In the genomic region with DNA sequence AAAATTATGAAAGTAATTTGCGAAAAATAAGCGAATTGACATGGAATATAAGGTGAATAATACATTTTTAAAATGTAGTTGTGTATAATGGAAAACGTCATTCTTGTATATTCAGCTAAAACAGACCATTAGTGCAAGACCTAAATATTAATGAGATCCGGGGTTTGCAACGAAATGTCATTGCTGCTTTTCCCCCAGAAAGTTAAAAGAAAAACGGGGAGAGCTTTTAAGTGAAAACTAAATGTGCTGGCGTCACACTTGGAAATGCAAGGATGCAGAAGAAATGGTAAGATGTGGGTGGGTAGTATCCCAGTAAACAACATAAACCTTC, we compare ENCODE assay signal across 8 cellular contexts. TPM values are rescaled to one million over a fixed set of nuclear protein-coding genes. Genes with fewer than 3 reads are reported as not detected.
DNase-seq lines count a peak whose midpoint lies in the region; ATAC-seq and TF ChIP-seq lines count a peak whose summit lies in the region.

No MANE protein-coding gene starts in this region.

- H3K9me3 ChIP-seq in AG04450 (ENCODE audit: control insufficient read depth, insufficient read depth, low read length) (no peaks in the 10 kb centered on the region), Karpas-422 (ENCODE audit: low read length) (no peaks in the 10 kb centered on the region), colonic mucosa (no peaks in the 10 kb centered on the region)
- no peaks in the 10 kb centered on the region for H3K9me3 ChIP-seq in naive thymus-derived CD4-positive, alpha-beta T cell (ENCODE audit: control insufficient read depth in 2 of 3, low read length in 3 of 3)

- H3K27ac ChIP-seq in AG04450 (ENCODE audit: low read depth, low read length) (no peak overlapping the region), Karpas-422 (ENCODE audit: low read length) (no peak overlapping the region), colonic mucosa (peak overlapping the region; percentile 70)
- peak overlapping the region; percentile 64 for H3K27ac ChIP-seq in naive thymus-derived CD4-positive, alpha-beta T cell (ENCODE audit: low read depth, low read length)

- peaks cover 7 to 34% (median 9%) of the 10 kb centered on the region in 7 donors for H3K4me1 Mint-ChIP-seq in naive thymus-derived CD4-positive, alpha-beta T cell

- H3K4me3 Mint-ChIP-seq in naive thymus-derived CD4-positive, alpha-beta T cell: peak overlapping the region; percentile 88 to 95 (median 92)

- H3K36me3 ChIP-seq in Karpas-422 (ENCODE audit: insufficient read depth, low read length): no peaks in the 10 kb centered on the region
- no peaks in the 10 kb centered on the region for H3K36me3 ChIP-seq in colonic mucosa
- H3K36me3 ChIP-seq in naive thymus-derived CD4-positive, alpha-beta T cell (ENCODE audit: control insufficient read depth in 2 of 3, insufficient read depth in 3 of 3, low read length in 3 of 3): no peaks in the 10 kb centered on the region

- H3K27me3 ChIP-seq in AG04450 (ENCODE audit: control insufficient read depth, insufficient read depth, low read length): peaks cover 5% of the 10 kb centered on the region
- no peaks in the 10 kb centered on the region for H3K27me3 ChIP-seq in Karpas-422 (ENCODE audit: low read length)
- no peaks in the 10 kb centered on the region for H3K27me3 ChIP-seq in colonic mucosa
- no peaks in the 10 kb centered on the region for H3K27me3 ChIP-seq in naive thymus-derived CD4-positive, alpha-beta T cell (ENCODE audit: control insufficient read depth in 2 of 2, insufficient read depth in 2 of 2, low read length in 2 of 2)

- peak overlapping the region; percentile 91 for H3K4me3 ChIP-seq in AG04450 (ENCODE audit: low read depth, low read length)
- H3K4me3 ChIP-seq in Karpas-422 (ENCODE audit: low read length): peak overlapping the region; percentile 82
- peak overlapping the region; percentile 76 for H3K4me3 ChIP-seq in colonic mucosa
- peak overlapping the region; percentile 74 for H3K4me3 ChIP-seq in naive thymus-derived CD4-positive, alpha-beta T cell (ENCODE audit: low read length)

- DNase-seq in AG04450 (ENCODE audit: low read depth, low spot score): no peak
- DNase-seq in Karpas-422: no peak
- no peak for DNase-seq in colonic mucosa
- DNase-seq in naive thymus-derived CD4-positive, alpha-beta T cell: no peak
- DNase-seq in NK-92 treated with Interleukin-12 subunit alpha and Interleukin-12 subunit beta, amount 100 ng/mL, for 24 hours (lab: John Stamatoyannopoulos, UW): no peak

- H3K27me3 Mint-ChIP-seq in naive thymus-derived CD4-positive, alpha-beta T cell: peaks cover 0 to 1% (median 0%) of the 10 kb centered on the region in 5 donors

- no peaks in the 10 kb centered on the region for H4K20me1 ChIP-seq in Karpas-422 (ENCODE audit: insufficient read depth, low read depth, low read length)

- POLR2A ChIA-PET in AG04450 (lab: Yijun Ruan, JAX): interaction anchor here (0.6 to 1.0 kb wide), 2 partner anchors 75 to 119 kb away, joined by 3 to 5 read pairs; no protein-coding TSS in a partner anchor
- POLR2A ChIA-PET in naive thymus-derived CD4-positive, alpha-beta T cell (lab: Charles Lee): interaction anchor here (0.6 to 3.1 kb wide), 6 partner anchors 8 to 338 kb away, joined by 3 to 25 read pairs (median 4); partner anchors contain the start of genes CLK1 and KCTD18

- H3K9ac ChIP-seq in Karpas-422 (ENCODE audit: low read length): peak overlapping the region; percentile 71
- H3K9ac ChIP-seq in colonic mucosa (ENCODE audit: low read depth in 2 of 2, low read length in 2 of 2): peak overlapping the region in 1 of 2 donors; percentile 60

- no peak for ATAC-seq in naive thymus-derived CD4-positive, alpha-beta T cell
- ATAC-seq in HG02884 (IDR thresholded peaks at IDR 0.05; ENCODE audit: unreplicated experiment) (no peak), GM18870 (IDR thresholded peaks at IDR 0.05; ENCODE audit: unreplicated experiment) (no peak), HG02840 (IDR thresholded peaks at IDR 0.05; ENCODE audit: low FRiP score, unreplicated experiment) (no peak)

- H2AFZ ChIP-seq in Karpas-422 (ENCODE audit: low read length): peak overlapping the region; percentile 64

- H3K9me3 Mint-ChIP-seq in naive thymus-derived CD4-positive, alpha-beta T cell: no peaks in the 10 kb centered on the region

- CTCF ChIA-PET in AG04450 (lab: Charles Lee): interaction anchor here (0.9 to 2.0 kb wide), 3 partner anchors 16 to 552 kb away, joined by 3 to 10 read pairs (median 8); partner anchors contain the start of genes AOX1 and KCTD18
- CTCF ChIA-PET in naive thymus-derived CD4-positive, alpha-beta T cell (lab: Charles Lee): interaction anchor here (0.9 to 1.6 kb wide), 3 partner anchors 9 to 58 kb away, joined by 3 to 5 read pairs (median 4); partner anchors contain the start of gene KCTD18

- no peaks in the 10 kb centered on the region for H3K9me2 ChIP-seq in Karpas-422 (replicated peaks; ENCODE audit: insufficient read depth, low read length)

- peaks cover 44% of the 10 kb centered on the region for H3K79me2 ChIP-seq in Karpas-422 (ENCODE audit: low read length)

- TF ChIP-seq CTCF in AG04450 (IDR thresholded peaks at IDR 0.05; ENCODE audit: low read depth, low read length) (no peak), colonic mucosa (IDR thresholded peaks at IDR 0.05) (no peak)

- intact Hi-C loops in colonic mucosa (cut with DNase I): no loop called here
- intact Hi-C loops in naive thymus-derived CD4-positive, alpha-beta T cell (cut with micrococcal nuclease): loop anchor here (5.0 to 10.0 kb wide), 10 partner anchors 153 to 1739 kb away; partner anchors contain the start of genes ALS2 (in 1 of the 2), FTCDNL1 (in 1 of the 2), HYCC2 (in 1 of the 2) and NDUFB3 (in 1 of the 2)

- H3K27ac Mint-ChIP-seq in naive thymus-derived CD4-positive, alpha-beta T cell: peak overlapping the region; percentile 66 to 89 (median 85)

- peaks cover 0 to 4% (median 0%) of the 10 kb centered on the region in 5 donors for H3K36me3 Mint-ChIP-seq in naive thymus-derived CD4-positive, alpha-beta T cell

- peak overlapping the region; percentile 93 for H3K4me2 ChIP-seq in Karpas-422 (ENCODE audit: low read depth, low read length, poor library complexity, severe bottlenecking)

- peaks cover 34% of the 10 kb centered on the region for H3K4me1 ChIP-seq in Karpas-422 (ENCODE audit: low read length)
- peaks cover 4% of the 10 kb centered on the region for H3K4me1 ChIP-seq in colonic mucosa
- peaks cover 6 to 8% of the 10 kb centered on the region in 2 donors for H3K4me1 ChIP-seq in naive thymus-derived CD4-positive, alpha-beta T cell (ENCODE audit: control insufficient read depth in 2 of 2, insufficient read depth in 2 of 2, low read length in 2 of 2)

RNA-seq across cellular contexts. Expression of gene SGO2, which starts 0.5 kb away (rescaled TPM):
- 3.7 and 8.4 TPM in 2 replicates for polyA plus RNA-seq in AG04450 (2011; rRNA removed)
- polyA minus RNA-seq in AG04450 (2011; rRNA and poly(A)+ RNA removed): 1.8 and 4.8 TPM in 2 replicates
- total RNA-seq in Karpas-422 (2014; rRNA removed; shearing (Covaris generic); ENCODE audit: low replicate concordance): 14.3 and 32.3 TPM in 2 replicates
- total RNA-seq in colonic mucosa: 10 to 100 TPM in 1 of 2 donors, 1 to 10 TPM in 1; 7.6 to 19.5 TPM
- 10 to 100 TPM in 1 of 5 experiments, 1 to 10 TPM in 4; 1.4 to 32.3 (median 2.9) TPM for total RNA-seq in naive thymus-derived CD4-positive, alpha-beta T cell
- polyA plus RNA-seq in naive thymus-derived CD4-positive, alpha-beta T cell: 1 to 10 TPM; 2.2 TPM

RNA-seq across cellular contexts. Expression of gene KCTD18, which starts 15.6 kb away (rescaled TPM):
- 9.9 and 13.8 TPM in 2 replicates for polyA plus RNA-seq in AG04450 (2011; rRNA removed)
- 5.4 and 6.0 TPM in 2 replicates for polyA minus RNA-seq in AG04450 (2011; rRNA and poly(A)+ RNA removed)
- 24.6 and 28.1 TPM in 2 replicates for total RNA-seq in Karpas-422 (2014; rRNA removed; shearing (Covaris generic); ENCODE audit: low replicate concordance)
- 10 to 100 TPM in 1 of 2 donors, 1 to 10 TPM in 1; 8.6 to 13.8 TPM for total RNA-seq in colonic mucosa
- 10 to 100 TPM; 14.9 to 20.8 (median 18.6) TPM for total RNA-seq in naive thymus-derived CD4-positive, alpha-beta T cell
- polyA plus RNA-seq in naive thymus-derived CD4-positive, alpha-beta T cell: 10 to 100 TPM; 13.2 to 18.4 TPM

Comparison
In these comparisons a context has a peak if more than half of its experiments do, and no peak if none do; other contexts are left out.
1. H3K27ac ChIP-seq: peak in colonic mucosa (single experiment) and naive thymus-derived CD4-positive, alpha-beta T cell (single experiment); none in AG04450 (single experiment) and Karpas-422 (single experiment).
2. Peak in every context shown above with its lines, with median percentiles within 50 percentile points of each other: H3K4me3 ChIP-seq.